15 cellular contexts compared by ENCODE assay signal in the genomic region with DNA sequence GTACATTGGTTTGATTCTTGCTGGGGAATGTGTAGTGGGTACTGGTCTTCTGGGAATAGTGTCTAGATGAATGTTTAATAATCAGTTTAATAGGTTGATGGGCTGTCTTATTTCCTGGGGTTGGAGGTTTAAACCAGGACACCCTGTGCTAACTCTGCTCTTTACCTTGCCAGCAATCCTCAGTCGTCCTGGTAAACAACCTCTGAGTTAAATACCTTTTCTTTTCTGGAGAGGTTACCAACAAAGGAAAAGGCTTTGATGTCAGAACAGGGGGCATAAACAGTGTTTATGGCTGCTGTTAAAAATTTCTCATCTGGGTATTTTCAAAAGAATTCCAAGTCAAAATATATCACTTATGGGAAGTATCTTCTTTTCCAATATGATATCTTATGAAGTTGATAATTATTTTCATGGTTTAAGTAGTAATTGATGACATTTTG. TPM values are rescaled to one million over a fixed set of nuclear protein-coding genes. Genes with fewer than 3 reads are reported as not detected.
A peak's percentile ranks its signal among the peaks of the same experiment; 100 is the strongest.
DNase-seq lines count a peak whose midpoint lies in the region; ATAC-seq and TF ChIP-seq lines count a peak whose summit lies in the region.
"Had no signal": no experiment of that assay in that cellular context is flagged by ENCODE, and none has a peak within 500 bp of the region (broad histone marks: within the 10 kb centered on the region; RNA-seq: fewer than 3 reads in every experiment).

No MANE protein-coding gene starts in this region.

- H3K27me3 ChIP-seq in MM.1S (replicated peaks; ENCODE audit: insufficient read depth, low read length): no peaks in the 10 kb centered on the region
- H3K27me3 ChIP-seq in tibial artery: no peaks in the 10 kb centered on the region
- H3K27me3 ChIP-seq: heart left ventricle had no signal

- ATAC-seq in GM21360 (IDR thresholded peaks at IDR 0.05; ENCODE audit: unreplicated experiment) (peak; percentile 18), GM21717 (IDR thresholded peaks at IDR 0.05; ENCODE audit: unreplicated experiment) (no peak)
- ATAC-seq: heart left ventricle; left colon; naive thymus-derived CD8-positive, alpha-beta T cell had no signal

- peak overlapping the region; percentile 13; the same call in 1 of the 2 replicates for H3K4me2 ChIP-seq in MM.1S (ENCODE audit: low read depth, low read length)

- H3K36me3 ChIP-seq in MM.1S (replicated peaks; ENCODE audit: insufficient read depth, low read length) (no peaks in the 10 kb centered on the region), tibial artery (no peaks in the 10 kb centered on the region)
- H3K36me3 ChIP-seq: heart left ventricle, WERI-Rb-1 had no signal

- H3F3A ChIP-seq in MM.1S (ENCODE audit: insufficient read depth, low read length): peaks cover 11% of the 10 kb centered on the region

- no peak for DNase-seq in MM.1S
- DNase-seq in fibroblast of villous mesenchyme (ENCODE audit: low read depth): no peak
- DNase-seq in tibial artery: no peak
- DNase-seq in NCI-H510A (lab: John Stamatoyannopoulos, UW): no peak
- DNase-seq in SIG-M5 (lab: John Stamatoyannopoulos, UW): no peak
- DNase-seq: activated naive CD4-positive, alpha-beta T cell; CD8-positive, alpha-beta memory T cell; GDM1; heart left ventricle; left colon; naive thymus-derived CD8-positive, alpha-beta T cell; WERI-Rb-1 had no signal

- TF ChIP-seq CTCF in MM.1S (IDR thresholded peaks at IDR 0.05; ENCODE audit: low read length): no peak
- TF ChIP-seq CTCF in fibroblast of villous mesenchyme (IDR thresholded peaks at IDR 0.05; ENCODE audit: insufficient read depth, low read depth, low read length): no peak
- no peak for TF ChIP-seq CTCF in tibial artery (IDR thresholded peaks at IDR 0.05)

- no peaks in the 10 kb centered on the region for H3K79me2 ChIP-seq in MM.1S (ENCODE audit: low read length)

- H4K20me1 ChIP-seq in MM.1S (ENCODE audit: insufficient read depth, low read length): no peaks in the 10 kb centered on the region

- H3K9ac ChIP-seq in MM.1S (ENCODE audit: low read length): no peak overlapping the region

- H3K4me1 ChIP-seq in MM.1S (ENCODE audit: low read length): peaks cover 32% of the 10 kb centered on the region
- H3K4me1 ChIP-seq in tibial artery: peaks cover 0 to 80% (median 29%) of the 10 kb centered on the region in 4 donors

- H2AFZ ChIP-seq in MM.1S (ENCODE audit: low read length): no peak overlapping the region

- no peak overlapping the region for H3K27ac ChIP-seq in MM.1S (ENCODE audit: low read length)
- peak overlapping the region; percentile 32 to 45 for H3K27ac ChIP-seq in tibial artery
- H3K27ac ChIP-seq: WERI-Rb-1 had no signal

- intact Hi-C loops in tibial artery (cut with DNase I; ENCODE audit: low total_unique reads): no loop called here

- H3K4me3 ChIP-seq in MM.1S (ENCODE audit: low read length) (no peak overlapping the region), fibroblast of villous mesenchyme (ENCODE audit: low read depth, low read length) (peak overlapping the region; percentile 19), tibial artery (no peak overlapping the region)
- H3K4me3 ChIP-seq: heart left ventricle, skin epidermis had no signal

- no peaks in the 10 kb centered on the region for H3K9me2 ChIP-seq in MM.1S (replicated peaks; ENCODE audit: insufficient read depth, low read length)

- H3K9me3 ChIP-seq in MM.1S (replicated peaks; ENCODE audit: insufficient read depth, low read length) (no peaks in the 10 kb centered on the region), tibial artery (no peaks in the 10 kb centered on the region)
- H3K9me3 ChIP-seq: heart left ventricle had no signal

RNA-seq across cellular contexts. Expression of a gene that starts 23.5 kb away (rescaled TPM):
- total RNA-seq in fibroblast of villous mesenchyme: 13.5 and 30.2 TPM in 2 replicates
